ENCODE assay signal across 1 cellular context in genomic region chr16:719815-720506, GRCh38.
TF ChIP-seq lines count a peak whose summit lies in the region.

No MANE protein-coding gene starts in this region.

TF ChIP-seq in K562, 482 proteins besides CTCF, POLR2A, EP300 and RAD21 (continued from another document):
- TF ChIP-seq CREM (IDR thresholded peaks at IDR 0.05; ENCODE audit: low read depth) (peak; percentile 46), ZNF41 (CRISPR knock-in tag; conservative IDR thresholded peaks at IDR 0.05) (no peak), SMARCA4 (IDR thresholded peaks at IDR 0.05) (no peak), TEAD1 (CRISPR knock-in tag; IDR thresholded peaks at IDR 0.05) (no peak), C11orf30 (IDR thresholded peaks at IDR 0.05; ENCODE audit: low read depth) (no peak), ZBTB7A (IDR thresholded peaks at IDR 0.05; ENCODE audit: borderline replicate concordance, control insufficient read depth, low read depth, low read length) (peak; percentile 45; the same call in 1 of the 2 replicates), ZNF311 (CRISPR knock-in tag; IDR thresholded peaks at IDR 0.05) (no peak), EHMT2 (IDR thresholded peaks at IDR 0.05) (no peak), GTF2F1 (IDR thresholded peaks at IDR 0.05; ENCODE audit: low read depth, low read length) (no peak), POLR2B (IDR thresholded peaks at IDR 0.05; ENCODE audit: low read depth, partially characterized antibody) (no peak), ZNF282 (CRISPR knock-in tag; IDR thresholded peaks at IDR 0.05) (no peak), ZNF146 (CRISPR knock-in tag; IDR thresholded peaks at IDR 0.05; ENCODE audit: unreplicated experiment) (no peak), ZBTB40 (IDR thresholded peaks at IDR 0.05) (no peak), ZBTB40 (CRISPR knock-in tag; IDR thresholded peaks at IDR 0.05) (no peak), SP1 (CRISPR knock-in tag; IDR thresholded peaks at IDR 0.05) (0 out of 2 replicates have a peak, but pooled peaks have one; percentile 61), FOXK2 (conservative IDR thresholded peaks at IDR 0.05 in 1 of 2, IDR thresholded peaks at IDR 0.05 in 1 of 2; ENCODE audit: low read depth in 2 of 2) (no peak), HMGXB4 (CRISPR knock-in tag; IDR thresholded peaks at IDR 0.05) (0 out of 2 replicates have a peak, but pooled peaks have one; percentile 40), HMG20A (CRISPR knock-in tag; conservative IDR thresholded peaks at IDR 0.05) (no peak), HOXB6 (CRISPR knock-in tag; IDR thresholded peaks at IDR 0.05; ENCODE audit: borderline replicate concordance) (no peak), RNF219 (CRISPR knock-in tag; IDR thresholded peaks at IDR 0.05) (no peak), PKNOX1 (IDR thresholded peaks at IDR 0.05) (peak; percentile 32; the same call in 1 of the 2 replicates), JUND (IDR thresholded peaks at IDR 0.05; ENCODE audit: borderline replicate concordance, low read depth, low read length) (no peak), JUND (tag; IDR thresholded peaks at IDR 0.05; ENCODE audit: borderline replicate concordance, low read depth, low read length) (no peak), RBM15 (IDR thresholded peaks at IDR 0.05; ENCODE audit: insufficient read depth, low read length) (no peak), GABPB2 (CRISPR knock-in tag; conservative IDR thresholded peaks at IDR 0.05) (no peak), PHF20 (IDR thresholded peaks at IDR 0.05; ENCODE audit: partially characterized antibody) (no peak), NFIX (CRISPR knock-in tag; IDR thresholded peaks at IDR 0.05; ENCODE audit: low read depth) (no peak), UBTF (IDR thresholded peaks at IDR 0.05; ENCODE audit: borderline replicate concordance in 1 of 2, low read depth in 2 of 2, low read length in 2 of 2) (no peak), ZBTB12 (CRISPR knock-in tag; IDR thresholded peaks at IDR 0.05) (no peak), ZKSCAN3 (CRISPR knock-in tag; IDR thresholded peaks at IDR 0.05) (no peak), RFX1 (IDR thresholded peaks at IDR 0.05) (no peak), ARNT (IDR thresholded peaks at IDR 0.05) (no peak), SUPT5H (IDR thresholded peaks at IDR 0.05) (0 out of 2 replicates have a peak, but pooled peaks have one; percentile 9), ZNF444 (CRISPR knock-in tag; IDR thresholded peaks at IDR 0.05) (no peak)
TF ChIP-seq in K562: peak in this region for 21.
